Comparison of ENCODE assay signal across 21 cellular contexts in the genomic region with DNA sequence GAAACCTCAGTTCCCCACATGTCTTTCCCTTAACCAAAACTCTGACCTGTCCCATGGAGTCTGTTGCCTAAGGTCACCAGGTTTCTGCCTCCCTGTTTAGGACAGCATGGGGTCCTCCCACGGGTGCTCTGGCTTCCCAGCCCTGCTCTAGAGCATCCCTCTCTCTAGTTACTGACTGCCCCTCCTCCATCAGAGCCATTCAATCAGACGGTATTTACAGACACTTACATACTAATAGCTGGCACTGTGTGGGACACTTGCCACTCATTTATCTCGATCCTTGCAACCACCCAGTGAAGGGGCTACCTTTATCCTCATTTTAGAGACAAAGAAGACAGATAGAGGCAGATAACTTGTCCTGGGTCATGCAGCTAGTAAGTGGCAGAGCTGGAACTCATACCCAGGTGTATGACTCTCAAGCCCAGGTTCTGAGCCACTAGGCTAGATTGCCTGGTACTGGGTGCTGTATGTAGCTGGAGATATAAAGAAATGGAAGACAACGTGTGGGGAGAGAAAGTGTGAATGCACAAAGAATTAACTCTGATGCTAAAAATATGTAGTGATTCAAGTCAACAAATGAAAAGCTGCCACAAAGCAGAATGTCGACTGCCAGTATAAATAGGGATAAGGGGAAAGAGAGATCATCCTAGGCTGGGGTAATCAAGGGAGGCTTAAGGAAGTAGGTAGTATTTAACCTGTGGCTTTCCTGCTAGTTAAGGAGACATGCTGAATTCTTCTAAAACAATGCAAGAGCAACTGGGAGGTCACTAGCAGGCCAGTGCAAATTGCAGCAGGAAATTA. TPM values are rescaled to one million over a fixed set of nuclear protein-coding genes. Genes with fewer than 3 reads are reported as not detected.
"Had no signal": no experiment of that assay in that cellular context is flagged by ENCODE, and none has a peak within 500 bp of the region (broad histone marks: within the 10 kb centered on the region; RNA-seq: fewer than 3 reads in every experiment).

No MANE protein-coding gene starts in this region.

- H3K4me1 Mint-ChIP-seq: naive B cell had no signal

- H3K4me3 Mint-ChIP-seq: activated CD4-positive, alpha-beta T cell treated with anti-CD3 and anti-CD28 coated beads for 36 hours; activated naive CD8-positive, alpha-beta T cell treated with anti-CD3 and anti-CD28 coated beads for 36 hours; dendritic cell treated with granulocyte-macrophage colony-stimulating factor and Interleukin-4, amounts not matched to agents 40 ng/mL and 50 ng/mL, for 4 days; stimulated activated naive CD8-positive, alpha-beta T cell treated with anti-CD3 and anti-CD28 coated beads, Interleukin-15, Interleukin-2, amounts not matched to agents 100 ng/mL and 50 ng/mL, for 24 hours; type B pancreatic cell had no signal

- H3K4me3 ChIP-seq: esophagus muscularis mucosa, hepatocyte, left lung, pancreas, skin epidermis had no signal

- H3K36me3 ChIP-seq: esophagus muscularis mucosa, left lung, pancreas, WERI-Rb-1 had no signal

- H3K27ac ChIP-seq: esophagus muscularis mucosa, hepatocyte, left lung, pancreas, skin epidermis, WERI-Rb-1 had no signal

- H3K9me3 ChIP-seq: esophagus muscularis mucosa, left lung, pancreas had no signal

- H3K27ac Mint-ChIP-seq: activated CD4-positive, alpha-beta T cell treated with anti-CD3 and anti-CD28 coated beads for 36 hours; activated naive CD8-positive, alpha-beta T cell treated with anti-CD3 and anti-CD28 coated beads for 36 hours; dendritic cell treated with granulocyte-macrophage colony-stimulating factor and Interleukin-4, amounts not matched to agents 40 ng/mL and 50 ng/mL, for 4 days; naive B cell; stimulated activated naive CD8-positive, alpha-beta T cell treated with anti-CD3 and anti-CD28 coated beads, Interleukin-15, Interleukin-2, amounts not matched to agents 100 ng/mL and 50 ng/mL, for 24 hours; type B pancreatic cell had no signal

- ATAC-seq: activated CD4-positive, alpha-beta T cell treated with anti-CD3 and anti-CD28 coated beads for 36 hours; left lung; pancreas had no signal

- DNase-seq: activated CD4-positive, alpha-beta T cell treated with anti-CD3 and anti-CD28 coated beads for 36 hours; activated CD4-positive, alpha-beta T cell treated with anti-CD3 and anti-CD28 coated beads, Interleukin-2, amount 50 U/mL, for 48 hours; activated naive CD4-positive, alpha-beta T cell; activated naive CD8-positive, alpha-beta T cell treated with anti-CD3 and anti-CD28 coated beads for 36 hours; activated T-cell treated with anti-CD3 and anti-CD28 coated beads for 4 hours; amniotic stem cell; effector CD8-positive, alpha-beta T cell; islet precursor cell; left lung; naive B cell; pancreas; retina; T-helper 2 cell; WERI-Rb-1 had no signal

- H3K9me3 Mint-ChIP-seq: activated naive CD8-positive, alpha-beta T cell treated with anti-CD3 and anti-CD28 coated beads for 36 hours; dendritic cell treated with granulocyte-macrophage colony-stimulating factor and Interleukin-4, amounts not matched to agents 40 ng/mL and 50 ng/mL, for 4 days; stimulated activated naive CD8-positive, alpha-beta T cell treated with anti-CD3 and anti-CD28 coated beads, Interleukin-15, Interleukin-2, amounts not matched to agents 100 ng/mL and 50 ng/mL, for 24 hours; type B pancreatic cell had no signal

- H3K27me3 ChIP-seq: esophagus muscularis mucosa, hepatocyte, left lung, pancreas had no signal

- H3K36me3 Mint-ChIP-seq: activated naive CD8-positive, alpha-beta T cell treated with anti-CD3 and anti-CD28 coated beads for 36 hours; naive B cell; type B pancreatic cell had no signal

- H3K27me3 Mint-ChIP-seq: activated CD4-positive, alpha-beta T cell treated with anti-CD3 and anti-CD28 coated beads for 36 hours; activated naive CD8-positive, alpha-beta T cell treated with anti-CD3 and anti-CD28 coated beads for 36 hours; dendritic cell treated with granulocyte-macrophage colony-stimulating factor and Interleukin-4, amounts not matched to agents 40 ng/mL and 50 ng/mL, for 4 days; stimulated activated naive CD8-positive, alpha-beta T cell treated with anti-CD3 and anti-CD28 coated beads, Interleukin-15, Interleukin-2, amounts not matched to agents 100 ng/mL and 50 ng/mL, for 24 hours; type B pancreatic cell had no signal

- H3K4me1 ChIP-seq: esophagus muscularis mucosa, left lung, pancreas had no signal

RNA-seq across cellular contexts. Expression of a gene that starts 52.5 kb away (rescaled TPM):
- total RNA-seq: activated CD4-positive, alpha-beta T cell treated with anti-CD3 and anti-CD28 coated beads for 36 hours; endothelial cell of umbilical vein had no signal
- polyA plus RNA-seq: endothelial cell of umbilical vein had no signal
